In genomic region chr6:34418367-34418766, GRCh38 we compare ENCODE assay signal across 1 cellular context.
TF ChIP-seq lines count a peak whose summit lies in the region.

No MANE protein-coding gene starts in this region.

TF ChIP-seq in HepG2, 621 proteins besides CTCF, POLR2A, EP300 and RAD21:
- TF ChIP-seq ZNF562 (CRISPR knock-in tag; IDR thresholded peaks at IDR 0.05; ENCODE audit: borderline replicate concordance) (no peak), NCOA5 (CRISPR knock-in tag; IDR thresholded peaks at IDR 0.05) (no peak), RBFOX2 (IDR thresholded peaks at IDR 0.05; ENCODE audit: low read depth, low read length) (peak; percentile 61)
